ENCODE assay signal across 7 cellular contexts in genomic region chr10:129963076-129963830, GRCh38. TPM values are rescaled to one million over a fixed set of nuclear protein-coding genes. Genes with fewer than 3 reads are reported as not detected.
DNase-seq lines count a peak whose midpoint lies in the region; ATAC-seq, FAIRE-seq and TF ChIP-seq lines count a peak whose summit lies in the region.

No MANE protein-coding gene starts in this region.

- H3K4me1 ChIP-seq in HCT116 (ENCODE audit: control insufficient read depth in 1 of 2, insufficient read depth in 2 of 2, low read length in 2 of 2) (no peaks in the 10 kb centered on the region), heart right ventricle (peaks cover 0 to 28% (median 12%) of the 10 kb centered on the region in 9 donors), gastrocnemius medialis (peaks cover 0 to 4% of the 10 kb centered on the region in 2 donors)

- H3K27ac Mint-ChIP-seq in WTC11, result no peak overlapping the region

- H3K27ac ChIP-seq in HCT116 (ENCODE audit: low read depth, low read length), result no peak overlapping the region
- peak overlapping the region; percentile 80 to 94 (median 90) for H3K27ac ChIP-seq in heart right ventricle
- peak overlapping the region; percentile 73 to 84 (median 80) for H3K27ac ChIP-seq in gastrocnemius medialis

- ATAC-seq in HCT116 (no peak), WTC11 (no peak), heart right ventricle (peak in 2 of 8 donors; percentile 6 to 26), gastrocnemius medialis (no peak), HG02885 (IDR thresholded peaks at IDR 0.05; ENCODE audit: poor library complexity, unreplicated experiment) (no peak)

- BruUV-seq in HCT116 (replicated peaks; lab: Mats Ljungman, UMichigan), result no TSS peak

- no peak overlapping the region for H3K4me3 ChIP-seq in HCT116 (replicated peaks in 1 of 2; ENCODE audit: low read depth in 1 of 2, low read length in 2 of 2)
- peak overlapping the region; percentile 44 to 91 (median 73) for H3K4me3 ChIP-seq in heart right ventricle
- H3K4me3 ChIP-seq in gastrocnemius medialis, result peak overlapping the region; percentile 53 to 79 (median 60)

- intact Hi-C loops in HCT116 (cut with micrococcal nuclease), result no loop called here
- intact Hi-C loops in heart right ventricle (cut with DNase I), result loop anchor here in 4 of 10 donors (2.0 to 10.0 kb wide), 5 partner anchors 72 to 688 kb away; no protein-coding TSS in a partner anchor
- intact Hi-C loops in gastrocnemius medialis (cut with DNase I; ENCODE audit: low total_unique reads), result loop anchor here (10.0 kb wide), 1 partner anchor 498 kb away; the partner anchor contains the start of gene MGMT

- H3K4me2 ChIP-seq in HCT116 (ENCODE audit: low read length), result peak overlapping the region; percentile 71

- no peaks in the 10 kb centered on the region for H4K20me1 ChIP-seq in HCT116 (ENCODE audit: insufficient read depth)

- H3K27me3 ChIP-seq in HCT116 (ENCODE audit: insufficient read depth, low read length), result no peaks in the 10 kb centered on the region
- H3K27me3 ChIP-seq in heart right ventricle, result peaks cover 11 to 97% (median 82%) of the 10 kb centered on the region in 7 donors
- peaks cover 63 to 85% (median 77%) of the 10 kb centered on the region in 3 donors for H3K27me3 ChIP-seq in gastrocnemius medialis

- no peak overlapping the region for H2AFZ ChIP-seq in HCT116 (ENCODE audit: low read depth, low read length, poor library complexity, severe bottlenecking)

- H3K9me3 ChIP-seq in HCT116 (ENCODE audit: control insufficient read depth in 1 of 2, insufficient read depth in 1 of 2, low read depth in 1 of 2, low read length in 2 of 2), result no peaks in the 10 kb centered on the region
- no peaks in the 10 kb centered on the region for H3K9me3 ChIP-seq in heart right ventricle
- H3K9me3 ChIP-seq in gastrocnemius medialis, result no peaks in the 10 kb centered on the region

- H3K36me3 ChIP-seq in HCT116 (ENCODE audit: control insufficient read depth in 1 of 2, insufficient read depth in 2 of 2, low read length in 2 of 2), result no peaks in the 10 kb centered on the region
- no peaks in the 10 kb centered on the region for H3K36me3 ChIP-seq in heart right ventricle
- no peaks in the 10 kb centered on the region for H3K36me3 ChIP-seq in gastrocnemius medialis

- POLR2A ChIA-PET in HCT116 (lab: Charles Lee) (no interaction called here), WTC11 (lab: Charles Lee) (no interaction called here)

- H3K27me3 Mint-ChIP-seq in WTC11 (ENCODE audit: low read depth), result peaks cover 86% of the 10 kb centered on the region

- H3K9ac ChIP-seq in HCT116 (ENCODE audit: low read length), result no peak overlapping the region

- no peaks in the 10 kb centered on the region for H3K79me2 ChIP-seq in HCT116 (ENCODE audit: insufficient read depth, low read length)

- no peak for FAIRE-seq in GM12892 (lab: Jason Lieb, UNC)

- peak overlapping the region; percentile 73 for H3K4me3 Mint-ChIP-seq in WTC11

- no peak for TF ChIP-seq POLR2A in HCT116 (IDR thresholded peaks at IDR 0.05; ENCODE audit: borderline replicate concordance, extremely low read depth, insufficient read depth, insufficient read length)
- TF ChIP-seq POLR2A in gastrocnemius medialis (IDR thresholded peaks at IDR 0.05), result peak in 1 of 2 donors; percentile 41
- no peak for TF ChIP-seq POLR2A in GM12892 (IDR thresholded peaks at IDR 0.05; ENCODE audit: low read depth, low read length)

- CTCF ChIA-PET in HCT116 (lab: Charles Lee) (no interaction called here), WTC11 (lab: Charles Lee) (interaction anchor here (1.0 to 1.8 kb wide), 3 partner anchors 74 to 305 kb away, joined by 3 to 5 read pairs (median 3); no protein-coding TSS in a partner anchor)

- WGBS in heart right ventricle, 2 donors, result 0 to 1% methylated on average over 72 to 89 of the region's 89 CpGs

- H3K36me3 Mint-ChIP-seq in WTC11, result no peaks in the 10 kb centered on the region

- in situ Hi-C loops in gastrocnemius medialis (cut with MboI; ENCODE audit: low sequenced_read_pairs in 4 of 4) (loop anchor here in 1 of 4 donors (25.0 kb wide), 1 partner anchor 926 kb away; no protein-coding TSS in a partner anchor), GM13976 (cut with MboI; ENCODE audit: low sequenced_read_pairs, unreplicated experiment) (loop anchor here (25.0 kb wide), 1 partner anchor 926 kb away; no protein-coding TSS in a partner anchor)

- no peaks in the 10 kb centered on the region for H3K9me2 ChIP-seq in HCT116 (ENCODE audit: insufficient read depth)

- TF ChIP-seq CTCF in HCT116 (IDR thresholded peaks at IDR 0.05 in 2 of 3, conservative IDR thresholded peaks at IDR 0.05 in 1 of 3; ENCODE audit: borderline replicate concordance in 1 of 3, insufficient read depth in 1 of 3, low read depth in 2 of 3, low read length in 2 of 3) (no peak), WTC11 (IDR thresholded peaks at IDR 0.05) (no peak), heart right ventricle (IDR thresholded peaks at IDR 0.05) (no peak), gastrocnemius medialis (IDR thresholded peaks at IDR 0.05 in 4 of 5, conservative IDR thresholded peaks at IDR 0.05 in 1 of 5) (no peak), GM13976 (IDR thresholded peaks at IDR 0.05; ENCODE audit: borderline replicate concordance, control extremely low read depth, extremely low read depth, insufficient read depth, missing control alignments) (no peak)

- TF ChIP-seq RAD21 in HCT116 (IDR thresholded peaks at IDR 0.05; ENCODE audit: low read depth), result no peak

- RAD21 ChIA-PET in HCT116 (lab: Charles Lee; ENCODE audit: low non-redundant PET in 1 of 2, low total read pairs in 2 of 2, uncharacterized antibody in 2 of 2, unreplicated experiment in 2 of 2), result no interaction called here

- H3K9me3 Mint-ChIP-seq in WTC11, result no peaks in the 10 kb centered on the region

- peaks cover 51% of the 10 kb centered on the region for H3K4me1 Mint-ChIP-seq in WTC11

- no peak for DNase-seq in HCT116 (ENCODE audit: low read depth, low spot score)
- DNase-seq in WTC11 (ENCODE audit: low spot score), result peak; percentile 45
- peak in 1 of 2 donors; percentile 40 for DNase-seq in heart right ventricle
- no peak for DNase-seq in gastrocnemius medialis
- no peak for DNase-seq in GM12892 (ENCODE audit: insufficient read length)
- DNase-seq in GM13976 (ENCODE audit: low spot score), result no peak

TF ChIP-seq in HCT116, 20 proteins besides CTCF, POLR2A, EP300 and RAD21:
- TF ChIP-seq SRF (IDR thresholded peaks at IDR 0.05; ENCODE audit: low read depth) (no peak), SIN3A (IDR thresholded peaks at IDR 0.05; ENCODE audit: low read depth) (no peak), CBX3 (IDR thresholded peaks at IDR 0.05; ENCODE audit: low read depth) (no peak), ZFX (IDR thresholded peaks at IDR 0.05) (no peak), YY1 (IDR thresholded peaks at IDR 0.05; ENCODE audit: extremely low read depth, insufficient replicate concordance, low read depth, low read length) (no peak), EZH2phosphoT487 (IDR thresholded peaks at IDR 0.05; ENCODE audit: borderline replicate concordance) (no peak), ZNF274 (IDR thresholded peaks at IDR 0.05; ENCODE audit: low read depth, low read length) (no peak)

TF ChIP-seq in WTC11, 78 proteins besides CTCF, POLR2A, EP300 and RAD21 (continues in another document):
- TF ChIP-seq, protein P1, sequence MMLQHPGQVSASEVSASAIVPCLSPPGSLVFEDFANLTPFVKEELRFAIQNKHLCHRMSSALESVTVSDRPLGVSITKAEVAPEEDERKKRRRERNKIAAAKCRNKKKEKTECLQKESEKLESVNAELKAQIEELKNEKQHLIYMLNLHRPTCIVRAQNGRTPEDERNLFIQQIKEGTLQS (CRISPR knock-in tag; conservative IDR thresholded peaks at IDR 0.05), result no peak
- TF ChIP-seq ZNF219 (CRISPR knock-in tag; IDR thresholded peaks at IDR 0.05; ENCODE audit: borderline replicate concordance), result no peak
- no peak for TF ChIP-seq NFATC4 (CRISPR knock-in tag; IDR thresholded peaks at IDR 0.05)
- no peak for TF ChIP-seq E2F1 (CRISPR knock-in tag; IDR thresholded peaks at IDR 0.05)

RNA-seq across cellular contexts. Expression of gene EBF3, which starts 0.8 kb away (rescaled TPM):
- total RNA-seq in HCT116 (2021; ENCODE audit: unreplicated experiment) (0.12 TPM), WTC11 (2021) (1.1 to 1.2 TPM (median 1.1 TPM) in 3 replicates), heart right ventricle (10 to 100 TPM in 1 of 10 donors, 1 to 10 TPM in 9; 4.3 to 12.2 (median 5.6) TPM), gastrocnemius medialis (10 to 100 TPM in 1 of 4 donors, 1 to 10 TPM in 3; 5.5 to 10.4 (median 8.2) TPM)
- 0.05 and 0.18 TPM in 2 replicates for polyA plus RNA-seq in HCT116 (2012)
- 10 to 100 TPM in 1 of 2 donors, 1 to 10 TPM in 1; 3.9 to 10.7 TPM for polyA plus RNA-seq in heart right ventricle
- not detected for polyA plus RNA-seq in GM12892 (2012; ENCODE audit: missing spikeins)

Comparison
In these comparisons a context has a peak if more than half of its experiments do, and no peak if none do; other contexts are left out.
1. H3K4me3 ChIP-seq: peak in heart right ventricle (10 of 10) and gastrocnemius medialis (4 of 4); none in HCT116 (0 of 2).